ENCODE assay signal across 20 cellular contexts in genomic region chr2:68589963-68590362, GRCh38. TPM values are rescaled to one million over a fixed set of nuclear protein-coding genes. Genes with fewer than 3 reads are reported as not detected.
DNase-seq lines count a peak whose midpoint lies in the region; ATAC-seq, FAIRE-seq and TF ChIP-seq lines count a peak whose summit lies in the region.
"Had no signal": no experiment of that assay in that cellular context is flagged by ENCODE, and none has a peak within 500 bp of the region (broad histone marks: within the 10 kb centered on the region; RNA-seq: fewer than 3 reads in every experiment).

No MANE protein-coding gene starts in this region.

- intact Hi-C loops in A673 (cut with micrococcal nuclease; ENCODE audit: unreplicated experiment) (no loop called here), K562 (cut with micrococcal nuclease) (loop anchor here (10.0 kb wide), 2 partner anchors 55 to 125 kb away; no protein-coding TSS in a partner anchor), left ventricle myocardium superior (cut with micrococcal nuclease) (no loop called here)

- H3K79me2 ChIP-seq in K562 (ENCODE audit: control insufficient read depth, insufficient read depth, low read length), result no peaks in the 10 kb centered on the region

- H2AFZ ChIP-seq in K562 (ENCODE audit: low read depth, low read length) (no peak overlapping the region), mesenchymal stem cell (ENCODE audit: low read depth, low read length) (no peak overlapping the region)
- H2AFZ ChIP-seq: GM23338 had no signal

- TF ChIP-seq POLR2A in K562 (conservative IDR thresholded peaks at IDR 0.05), result no peak

- H3K4ac ChIP-seq in mesenchymal stem cell (ENCODE audit: low read depth in 1 of 2, low read length in 2 of 2), result no peak overlapping the region

- no peak for TF ChIP-seq RAD21 in K562 (CRISPR knock-in tag; conservative IDR thresholded peaks at IDR 0.05 in 1 of 2, IDR thresholded peaks at IDR 0.05 in 1 of 2)

- peak; percentile 39 for DNase-seq in A673 (ENCODE audit: low spot score)
- peak; percentile 14 for DNase-seq in LHCN-M2 (ENCODE audit: low read depth)
- DNase-seq in K562 (ENCODE audit: extremely low read depth in 1 of 4, low spot score in 3 of 4), result no peak
- DNase-seq in mesenchymal stem cell, result peak; percentile 40
- no peak for DNase-seq in activated naive CD4-positive, alpha-beta T cell treated with anti-CD3 and anti-CD28 coated beads, Interleukin-2, amount 10 ng/mL, durations not matched to agents 7 days and 5 days
- DNase-seq in left ventricle myocardium superior, result no peak
- DNase-seq in NCI-H2081 treated with DMSO at 0.1 percent for 48 hours (lab: John Stamatoyannopoulos, UW), result no peak
- DNase-seq in stimulated activated naive CD4-positive, alpha-beta T cell (lab: John Stamatoyannopoulos, UW), result no peak
- DNase-seq: CD8-positive, alpha-beta T cell; COR-L47; DMS153; GF-D8; H7 had no signal

- no peaks in the 10 kb centered on the region for H3K9me3 ChIP-seq in A673 (ENCODE audit: low read depth, low read length, poor library complexity, severe bottlenecking)
- H3K9me3 ChIP-seq in K562 (replicated peaks; ENCODE audit: control insufficient read depth, insufficient read depth, low read depth, low read length), result no peaks in the 10 kb centered on the region
- H3K9me3 ChIP-seq in mesenchymal stem cell (ENCODE audit: control insufficient read depth, low read length), result no peaks in the 10 kb centered on the region
- H3K9me3 ChIP-seq: A549 had no signal

- H2BK15ac ChIP-seq in mesenchymal stem cell (ENCODE audit: low read depth, poor library complexity, severe bottlenecking), result no peak overlapping the region

- no peak overlapping the region for H2AK5ac ChIP-seq in mesenchymal stem cell (ENCODE audit: low read length, severe bottlenecking)

- no peaks in the 10 kb centered on the region for H3K27me3 ChIP-seq in A673 (replicated peaks; ENCODE audit: insufficient read depth, low read depth, low read length, poor library complexity)
- no peaks in the 10 kb centered on the region for H3K27me3 ChIP-seq in K562 (ENCODE audit: control insufficient read depth in 2 of 2, insufficient read depth in 2 of 2, low read length in 2 of 2)
- no peaks in the 10 kb centered on the region for H3K27me3 ChIP-seq in mesenchymal stem cell (ENCODE audit: control insufficient read depth in 1 of 2, insufficient read depth in 1 of 2, low read length in 2 of 2)

- POLR2A ChIA-PET in A673 (lab: Charles Lee; ENCODE audit: low non-redundant PET), result no interaction called here
- POLR2A ChIA-PET in K562 (lab: Yijun Ruan, JAX), result interaction anchor here (0.6 to 1.3 kb wide), 4 partner anchors 10 to 75 kb away, joined by 3 to 4 read pairs (median 4); no protein-coding TSS in a partner anchor

- H3K27ac ChIP-seq in A673 (ENCODE audit: low read depth, low read length, poor library complexity, severe bottlenecking) (no peak overlapping the region), K562 (ENCODE audit: extremely low read depth, low read depth, low read length) (no peak overlapping the region), mesenchymal stem cell (ENCODE audit: low read length, poor library complexity, severe bottlenecking) (no peak overlapping the region)
- H3K27ac ChIP-seq: A549 had no signal

- H3K14ac ChIP-seq in mesenchymal stem cell (ENCODE audit: low read length in 2 of 2), result no peak overlapping the region

- no peak overlapping the region for H2BK12ac ChIP-seq in mesenchymal stem cell (ENCODE audit: low read length in 2 of 2)

- BruUV-seq in A673 (replicated peaks; lab: Mats Ljungman, UMichigan), result no TSS peak
- no TSS peak for BruUV-seq in K562 (replicated peaks; lab: Mats Ljungman, UMichigan)

- no peak for FAIRE-seq in K562 (lab: Jason Lieb, UNC)
- FAIRE-seq: A549, D721Med, GM19239, HepG2 had no signal

- H4K20me1 ChIP-seq in K562 (replicated peaks; ENCODE audit: control insufficient read depth, insufficient read depth, low read length), result no peaks in the 10 kb centered on the region

- no peak overlapping the region for H3K18ac ChIP-seq in mesenchymal stem cell (ENCODE audit: low read depth in 1 of 2, low read length in 2 of 2)

- CTCF ChIA-PET in A673 (lab: Charles Lee), result no interaction called here
- CTCF ChIA-PET in K562 (lab: Yijun Ruan, JAX; ENCODE audit: low intra/inter-chr PET ratio), result no interaction called here
- CTCF ChIA-PET in activated naive CD4-positive, alpha-beta T cell treated with anti-CD3 and anti-CD28 coated beads, Interleukin-2, amount 10 ng/mL, durations not matched to agents 7 days and 5 days (lab: Charles Lee), result no interaction called here

- H3K36me3 ChIP-seq in A673 (ENCODE audit: insufficient read depth, low read length, poor library complexity, severe bottlenecking) (no peaks in the 10 kb centered on the region), K562 (ENCODE audit: control insufficient read depth, insufficient read depth, low read length) (no peaks in the 10 kb centered on the region), mesenchymal stem cell (ENCODE audit: control insufficient read depth in 1 of 2, insufficient read depth in 2 of 2, low read depth in 1 of 2, low read length in 2 of 2) (no peaks in the 10 kb centered on the region)

- no peak overlapping the region for H3K27ac Mint-ChIP-seq in activated naive CD4-positive, alpha-beta T cell treated with anti-CD3 and anti-CD28 coated beads, Interleukin-2, amount 10 ng/mL, durations not matched to agents 7 days and 5 days
- H3K27ac Mint-ChIP-seq: CD14-positive monocyte; CD8-positive, alpha-beta T cell; GM23338 had no signal

- no peak overlapping the region for H3K4me3 Mint-ChIP-seq in activated naive CD4-positive, alpha-beta T cell treated with anti-CD3 and anti-CD28 coated beads, Interleukin-2, amount 10 ng/mL, durations not matched to agents 7 days and 5 days
- H3K4me3 Mint-ChIP-seq: CD14-positive monocyte; CD8-positive, alpha-beta T cell; GM23338 had no signal

- peaks cover 6% of the 10 kb centered on the region for H3K4me1 Mint-ChIP-seq in activated naive CD4-positive, alpha-beta T cell treated with anti-CD3 and anti-CD28 coated beads, Interleukin-2, amount 10 ng/mL, durations not matched to agents 7 days and 5 days
- H3K4me1 Mint-ChIP-seq: GM23338 had no signal

- no peak overlapping the region for H2BK5ac ChIP-seq in mesenchymal stem cell (ENCODE audit: low read depth, low read length, poor library complexity, severe bottlenecking)

- H3K4me3 ChIP-seq in A673 (ENCODE audit: low read depth, low read length, poor library complexity, severe bottlenecking), result no peak overlapping the region
- no peak overlapping the region for H3K4me3 ChIP-seq in K562
- no peak overlapping the region for H3K4me3 ChIP-seq in mesenchymal stem cell (ENCODE audit: insufficient read depth in 1 of 2, low read depth in 1 of 2, low read length in 2 of 2)
- H3K4me3 ChIP-seq: A549, GM23338 had no signal

- no peaks in the 10 kb centered on the region for H3K9me1 ChIP-seq in K562 (ENCODE audit: control insufficient read depth, insufficient read depth, low read length)

- H4K8ac ChIP-seq in mesenchymal stem cell (ENCODE audit: low read length), result no peak overlapping the region

- no peaks in the 10 kb centered on the region for H3K9me3 Mint-ChIP-seq in activated naive CD4-positive, alpha-beta T cell treated with anti-CD3 and anti-CD28 coated beads, Interleukin-2, amount 10 ng/mL, durations not matched to agents 7 days and 5 days
- H3K9me3 Mint-ChIP-seq: CD8-positive, alpha-beta T cell; GM23338 had no signal

- H2BK120ac ChIP-seq in mesenchymal stem cell (ENCODE audit: low read depth, low read length), result no peak overlapping the region

- no peak for TF ChIP-seq EP300 in K562 (IDR thresholded peaks at IDR 0.05; ENCODE audit: low read length)

- no peak overlapping the region for H3K23ac ChIP-seq in mesenchymal stem cell (ENCODE audit: low read length in 2 of 2)

- H3K4me1 ChIP-seq in A673 (ENCODE audit: insufficient read depth, low read length, poor library complexity, severe bottlenecking) (peaks cover 19% of the 10 kb centered on the region), K562 (replicated peaks in 1 of 2; ENCODE audit: control insufficient read depth in 2 of 2, insufficient read depth in 2 of 2, low read length in 2 of 2) (peaks cover 5 to 20% of the 10 kb centered on the region in 2 experiments; a peak in 3 of 5 replicates), mesenchymal stem cell (ENCODE audit: control insufficient read depth, insufficient read depth, low read depth, low read length) (no peaks in the 10 kb centered on the region)

- no peak overlapping the region for H4K91ac ChIP-seq in mesenchymal stem cell (ENCODE audit: low read length)

- in situ Hi-C loops in K562 (cut with MboI), result no loop called here

- no peaks in the 10 kb centered on the region for H3K36me3 Mint-ChIP-seq in activated naive CD4-positive, alpha-beta T cell treated with anti-CD3 and anti-CD28 coated beads, Interleukin-2, amount 10 ng/mL, durations not matched to agents 7 days and 5 days

- no peak overlapping the region for H3K9ac ChIP-seq in K562 (ENCODE audit: insufficient read depth in 1 of 2, low read depth in 2 of 2, low read length in 2 of 2)
- H3K9ac ChIP-seq in mesenchymal stem cell (ENCODE audit: low read length), result no peak overlapping the region

- ATAC-seq in K562 (no peak), left ventricle myocardium superior (no peak)
- ATAC-seq: A549; CD8-positive, alpha-beta T cell; GM23338 had no signal

- H3K27me3 Mint-ChIP-seq in activated naive CD4-positive, alpha-beta T cell treated with anti-CD3 and anti-CD28 coated beads, Interleukin-2, amount 10 ng/mL, durations not matched to agents 7 days and 5 days, result peaks cover 6% of the 10 kb centered on the region

- H3K79me1 ChIP-seq in mesenchymal stem cell (replicated peaks; ENCODE audit: low read length, poor library complexity, severe bottlenecking), result no peaks in the 10 kb centered on the region

- 67% methylated on average over 1 of the region's 1 CpG for WGBS in K562 (ENCODE audit: insufficient coverage, low coverage, missing lambda C conversion rate)
- 100% methylated on average over 1 of the region's 1 CpG for WGBS in mesenchymal stem cell

- H3K4me2 ChIP-seq in K562 (ENCODE audit: insufficient read depth, low read length) (no peak overlapping the region), mesenchymal stem cell (ENCODE audit: low read length, poor library complexity, severe bottlenecking) (no peak overlapping the region)
- H3K4me2 ChIP-seq: A549, GM23338 had no signal

- TF ChIP-seq CTCF in A673 (conservative IDR thresholded peaks at IDR 0.05; ENCODE audit: low read depth, low read length), result no peak
- no peak for TF ChIP-seq CTCF in K562 (IDR thresholded peaks at IDR 0.05 in 2 of 3, conservative IDR thresholded peaks at IDR 0.05 in 1 of 3; ENCODE audit: insufficient read depth in 2 of 3, low read depth in 1 of 3, low read length in 3 of 3)

RNA-seq across cellular contexts. Expression of gene PROKR1, which starts 53.4 kb away (rescaled TPM):
- total RNA-seq in A673 (2021) (15.7 and 19.6 TPM in 2 replicates), LHCN-M2 (2014; rRNA removed) (not detected in 2 replicates), K562 (2014; rRNA removed) (0.05 and 0.08 TPM in 2 replicates), K562 (2014; rRNA removed; fragmentation: Illumina TruSeq; extraction: Trizol) (0.10 and 0.15 TPM in 2 replicates), K562 (2015; rRNA removed; fragmentation: Illumina TruSeq; extraction: Trizol) (0.08 and 0.11 TPM in 2 replicates), K562 (2021) (0.18 and 0.22 TPM in 2 replicates), left ventricle myocardium superior (not detected)
- not detected for polyA plus RNA-seq in LHCN-M2 (2012)
- total RNA-seq in K562 (2011; cell fraction: chromatin; rRNA removed; ENCODE audit: low replicate concordance), result 0.09 and 0.21 TPM in 2 replicates
- total RNA-seq in K562 (2011; cell fraction: nucleolus; rRNA removed), result 0.17 and 0.26 TPM in 2 replicates
- 0.15 and 0.23 TPM in 2 replicates for total RNA-seq in K562 (2011; cell fraction: nucleoplasm; rRNA removed)
- polyA plus RNA-seq in K562 (2011; rRNA removed) (0.07 TPM in 1 of 2 replicates, not detected in the other), K562 (2014; fragmentation: Illumina TruSeq; extraction: Trizol) (0.06 and 0.16 TPM in 2 replicates), K562 (2014; fragmentation: Nextera tagmentation; extraction: Ambion mirVana) (under 1 TPM in 1 of 2 experiments, not detected in 1; 0.03 TPM), K562 (2014; rRNA removed) (0.01 TPM in 1 of 2 replicates, not detected in the other)
- not detected in 2 replicates for polyA plus RNA-seq in K562 (2011; cell fraction: cytosol; rRNA removed)
- polyA plus RNA-seq in K562 (2011; cell fraction: nucleus; rRNA removed), result 0.06 TPM in 1 of 2 replicates, not detected in the other
- polyA plus RNA-seq in K562 (2012), result 0.15 and 0.27 TPM in 2 replicates
- 0.14 TPM in 1 of 2 replicates, not detected in the other for polyA minus RNA-seq in K562 (2011; rRNA and poly(A)+ RNA removed)
- not detected in 2 replicates for polyA minus RNA-seq in K562 (2011; cell fraction: cytosol; rRNA and poly(A)+ RNA removed)
- not detected in 2 replicates for polyA minus RNA-seq in K562 (2011; cell fraction: nucleus; rRNA and poly(A)+ RNA removed)
- polyA plus RNA-seq in mesenchymal stem cell (2013, experiment 1 of 2), result not detected
- 0.01 TPM for polyA plus RNA-seq in mesenchymal stem cell (2013, experiment 2 of 2)
- total RNA-seq: CD8-positive, alpha-beta T cell; HepG2 had no signal
- polyA plus RNA-seq: A549, BJ, CD14-positive monocyte, HepG2 had no signal

Comparison
In these comparisons a context has a peak if more than half of its experiments do, and no peak if none do; other contexts are left out.
1. DNase-seq: peak in A673 (single experiment), LHCN-M2 (single experiment) and mesenchymal stem cell (single experiment); none in K562 (0 of 4), activated naive CD4-positive, alpha-beta T cell treated with anti-CD3 and anti-CD28 coated beads, Interleukin-2, amount 10 ng/mL, durations not matched to agents 7 days and 5 days (single experiment), left ventricle myocardium superior (single experiment), NCI-H2081 treated with DMSO at 0.1 percent for 48 hours (single experiment) and stimulated activated naive CD4-positive, alpha-beta T cell (0 of 6).
2. RNA of gene PROKR1, which starts 53.4 kb away (total RNA-seq): 15.7 to 19.6 TPM in A673; 0.05 to 0.26 TPM in K562, not detected in left ventricle myocardium superior (single experiment) and not detected in LHCN-M2; every median in the first group is over 10 times any median in the second.